Comparison of ENCODE assay signal across 20 cellular contexts in the genomic region with DNA sequence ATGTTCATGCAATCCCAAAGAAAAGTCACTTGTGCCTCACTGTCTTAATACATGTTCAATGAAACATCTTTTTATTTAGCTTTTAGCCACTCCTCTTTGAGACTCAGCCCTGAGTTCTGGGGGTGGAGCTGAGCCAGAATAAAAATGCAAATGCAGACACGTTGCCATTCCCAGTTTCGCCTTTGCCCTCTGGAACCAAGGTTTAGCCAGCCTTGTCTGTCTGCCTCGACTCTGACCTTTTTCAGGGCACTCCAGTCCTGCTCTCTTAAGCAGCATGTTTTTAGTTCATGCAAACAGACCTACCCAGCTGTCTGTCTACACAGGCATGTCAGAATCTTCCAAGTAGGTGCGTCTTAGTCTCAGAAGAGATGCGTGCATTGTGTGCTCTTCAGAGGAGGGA.
"Had no signal": no experiment of that assay in that cellular context is flagged by ENCODE, and none has a peak within 500 bp of the region (broad histone marks: within the 10 kb centered on the region; RNA-seq: fewer than 3 reads in every experiment).

No MANE protein-coding gene starts in this region.

- H3K27ac ChIP-seq: foreskin keratinocyte, ovary, right atrium auricular region, tibial artery, upper lobe of left lung, uterus had no signal

- H3K4me3 ChIP-seq: ovary, right atrium auricular region, smooth muscle cell, tibial artery, upper lobe of left lung, uterus had no signal

- FAIRE-seq: colon, endothelial cell of umbilical vein had no signal

- H3K9me3 ChIP-seq: ovary, right atrium auricular region, tibial artery, upper lobe of left lung, uterus had no signal

- H3K4me1 Mint-ChIP-seq: stimulated activated effector memory CD8-positive, alpha-beta T cell treated with anti-CD3 and anti-CD28 coated beads, Interleukin-12 subunit alpha, Interleukin-12 subunit beta, amount 100 ng/mL, for 72 hours had no signal

- H3K9me3 Mint-ChIP-seq: dendritic cell treated with granulocyte-macrophage colony-stimulating factor and Interleukin-4, amounts not matched to agents 40 ng/mL and 50 ng/mL, for 4 days; endodermal cell; naive thymus-derived CD4-positive, alpha-beta T cell; stimulated activated effector memory CD8-positive, alpha-beta T cell treated with anti-CD3 and anti-CD28 coated beads, Interleukin-12 subunit alpha, Interleukin-12 subunit beta, amount 100 ng/mL, for 72 hours had no signal

- H3K36me3 Mint-ChIP-seq: naive thymus-derived CD4-positive, alpha-beta T cell; stimulated activated effector memory CD8-positive, alpha-beta T cell treated with anti-CD3 and anti-CD28 coated beads, Interleukin-12 subunit alpha, Interleukin-12 subunit beta, amount 100 ng/mL, for 72 hours had no signal

- H3K4me3 Mint-ChIP-seq: dendritic cell treated with granulocyte-macrophage colony-stimulating factor and Interleukin-4, amounts not matched to agents 40 ng/mL and 50 ng/mL, for 4 days; endodermal cell; naive thymus-derived CD4-positive, alpha-beta T cell; stimulated activated effector memory CD8-positive, alpha-beta T cell treated with anti-CD3 and anti-CD28 coated beads, Interleukin-12 subunit alpha, Interleukin-12 subunit beta, amount 100 ng/mL, for 72 hours had no signal

- H3K36me3 ChIP-seq: ovary, right atrium auricular region, tibial artery, upper lobe of left lung, uterus had no signal

- H3K27ac Mint-ChIP-seq: dendritic cell treated with granulocyte-macrophage colony-stimulating factor and Interleukin-4, amounts not matched to agents 40 ng/mL and 50 ng/mL, for 4 days; endodermal cell; naive thymus-derived CD4-positive, alpha-beta T cell; stimulated activated effector memory CD8-positive, alpha-beta T cell treated with anti-CD3 and anti-CD28 coated beads, Interleukin-12 subunit alpha, Interleukin-12 subunit beta, amount 100 ng/mL, for 72 hours had no signal

- ATAC-seq: foreskin keratinocyte; left colon; naive thymus-derived CD4-positive, alpha-beta T cell; stimulated activated effector memory CD8-positive, alpha-beta T cell treated with anti-CD3 and anti-CD28 coated beads, Interleukin-12 subunit alpha, Interleukin-12 subunit beta, amount 100 ng/mL, for 72 hours; stimulated activated naive CD8-positive, alpha-beta T cell treated with anti-CD3 and anti-CD28 coated beads, Interleukin-15, Interleukin-2, amounts not matched to agents 100 U/mL and 50 U/mL, for 24 hours had no signal

- H3K27me3 ChIP-seq: ovary, right atrium auricular region, tibial artery, upper lobe of left lung, uterus had no signal

- H3K4me1 ChIP-seq: foreskin keratinocyte, right atrium auricular region, tibial artery, uterus had no signal

- DNase-seq: endodermal cell; erythroblast; foreskin keratinocyte; hippocampal formation; left colon; mammary epithelial cell; naive thymus-derived CD4-positive, alpha-beta T cell; nucleus accumbens; ovary; stimulated activated CD4-positive, alpha-beta T cell treated with anti-CD3 and anti-CD28 coated beads, Interleukin-2, amount 100 ng/mL, for 48 hours; stimulated activated naive CD8-positive, alpha-beta T cell treated with anti-CD3 and anti-CD28 coated beads, Interleukin-15, Interleukin-2, amounts not matched to agents 100 U/mL and 50 U/mL, for 24 hours; tibial artery; upper lobe of left lung; uterus had no signal
